Comparison of ENCODE assay signal across 13 cellular contexts in genomic region chr7:120991570-120991969, GRCh38. TPM values are rescaled to one million over a fixed set of nuclear protein-coding genes. Genes with fewer than 3 reads are reported as not detected.
DNase-seq lines count a peak whose midpoint lies in the region; ATAC-seq and TF ChIP-seq lines count a peak whose summit lies in the region.
"Had no signal": no experiment of that assay in that cellular context is flagged by ENCODE, and none has a peak within 500 bp of the region (broad histone marks: within the 10 kb centered on the region; RNA-seq: fewer than 3 reads in every experiment).

No MANE protein-coding gene starts in this region.

- DNase-seq in AG04450 (ENCODE audit: low read depth, low spot score) (no peak), MM.1S (no peak), esophagus muscularis mucosa (ENCODE audit: extremely low spot score) (no peak), psoas muscle (no peak), NOMO-1 (lab: John Stamatoyannopoulos, UW; ENCODE audit: unreplicated experiment in 2 of 2) (no peak)
- DNase-seq in stimulated activated naive B cell treated with anti-CD40 and anti-IgM and Interleukin-4, amounts not matched to agents 10 μg/mL and 1 μg/mL and 100 μg/mL, for 72 hours: no peak
- DNase-seq in stimulated activated naive CD4-positive, alpha-beta T cell treated with Interleukin-2 at 50 U/mL for 16 hours (lab: John Stamatoyannopoulos, UW): no peak
- DNase-seq in stimulated activated CD4-positive, alpha-beta T cell treated with anti-CD3 and anti-CD28 coated beads, Interleukin-2, amount 100 ng/mL, for 24 hours: no peak
- DNase-seq: NCI-H187 treated with DMSO at 0.1 percent for 48 hours, PC-9, retina had no signal

- peaks cover 40% of the 10 kb centered on the region for H3F3A ChIP-seq in MM.1S (ENCODE audit: insufficient read depth, low read length)

- no peak for ATAC-seq in psoas muscle
- no peak for ATAC-seq in stimulated activated naive B cell treated with anti-CD40 and anti-IgM and Interleukin-4, amounts not matched to agents 10 μg/mL and 1 μg/mL and 100 μg/mL, for 72 hours (replicated peaks)

- no peaks in the 10 kb centered on the region for H3K27me3 ChIP-seq in AG04450 (ENCODE audit: control insufficient read depth, insufficient read depth, low read length)
- H3K27me3 ChIP-seq in MM.1S (replicated peaks; ENCODE audit: insufficient read depth, low read length): no peaks in the 10 kb centered on the region
- no peaks in the 10 kb centered on the region for H3K27me3 ChIP-seq in esophagus muscularis mucosa
- H3K27me3 ChIP-seq in psoas muscle (ENCODE audit: insufficient read depth in 3 of 3, low read length in 2 of 3): no peaks in the 10 kb centered on the region

- CTCF ChIA-PET in AG04450 (lab: Charles Lee): interaction anchor here (2.6 to 8.9 kb wide), 4 partner anchors 9 to 115 kb away, joined by 6 to 178 read pairs (median 88); no protein-coding TSS in a partner anchor

- H3K4me2 ChIP-seq in MM.1S (ENCODE audit: low read depth, low read length): peak overlapping the region; percentile 93
- H3K4me2 ChIP-seq: PC-9 had no signal

- H3K36me3 ChIP-seq in MM.1S (replicated peaks; ENCODE audit: insufficient read depth, low read length): no peaks in the 10 kb centered on the region
- H3K36me3 ChIP-seq in esophagus muscularis mucosa: no peaks in the 10 kb centered on the region
- no peaks in the 10 kb centered on the region for H3K36me3 ChIP-seq in psoas muscle (ENCODE audit: insufficient read depth in 1 of 2, low read depth in 1 of 2)

- H3K4me1 Mint-ChIP-seq in stimulated activated naive B cell treated with anti-CD40 and anti-IgM and Interleukin-4, amounts not matched to agents 10 μg/mL and 1 μg/mL and 100 μg/mL, for 72 hours: peaks cover 29 to 41% of the 10 kb centered on the region in 2 donors

- peaks cover 19 to 21% of the 10 kb centered on the region in 2 donors for H3K27me3 Mint-ChIP-seq in stimulated activated naive B cell treated with anti-CD40 and anti-IgM and Interleukin-4, amounts not matched to agents 10 μg/mL and 1 μg/mL and 100 μg/mL, for 72 hours

- no peak overlapping the region for H3K4me3 Mint-ChIP-seq in stimulated activated naive B cell treated with anti-CD40 and anti-IgM and Interleukin-4, amounts not matched to agents 10 μg/mL and 1 μg/mL and 100 μg/mL, for 72 hours

- H2AFZ ChIP-seq in MM.1S (ENCODE audit: low read length): 0 out of 2 replicates have a peak overlapping the region, but pooled peaks have one; percentile 1
- H2AFZ ChIP-seq: PC-9 had no signal

- peaks cover 44% of the 10 kb centered on the region for H3K4me1 ChIP-seq in MM.1S (ENCODE audit: low read length)
- peaks cover 19 to 70% (median 65%) of the 10 kb centered on the region in 4 donors for H3K4me1 ChIP-seq in esophagus muscularis mucosa
- peaks cover 37% of the 10 kb centered on the region for H3K4me1 ChIP-seq in psoas muscle

- intact Hi-C loops in esophagus muscularis mucosa (cut with DNase I) (no loop called here), psoas muscle (cut with DNase I) (no loop called here)

- no peak overlapping the region for H3K27ac Mint-ChIP-seq in stimulated activated naive B cell treated with anti-CD40 and anti-IgM and Interleukin-4, amounts not matched to agents 10 μg/mL and 1 μg/mL and 100 μg/mL, for 72 hours
- H3K27ac Mint-ChIP-seq: activated T-helper 2 cell treated with anti-CD3 and anti-CD28 coated beads, Interferon-gamma antibody, Interleukin-2, Interleukin-4, amounts not matched to agents 10 μg/mL and 5 μg/mL and 100 μg/mL, durations not matched to agents 14 hours and 24 hours and 36 hours had no signal

- no peak for TF ChIP-seq POLR2A in esophagus muscularis mucosa (IDR thresholded peaks at IDR 0.05; ENCODE audit: low read depth)

- WGBS in esophagus muscularis mucosa: 7% methylated on average over 2 of the region's 2 CpGs
- 14 to 30% (median 15%) methylated on average over 2 of the region's 2 CpGs for WGBS in psoas muscle, 3 donors

- H4K20me1 ChIP-seq in MM.1S (ENCODE audit: insufficient read depth, low read length): no peaks in the 10 kb centered on the region

- TF ChIP-seq CTCF in AG04450 (IDR thresholded peaks at IDR 0.05; ENCODE audit: low read depth, low read length) (no peak), MM.1S (IDR thresholded peaks at IDR 0.05; ENCODE audit: low read length) (no peak), esophagus muscularis mucosa (IDR thresholded peaks at IDR 0.05) (no peak), psoas muscle (IDR thresholded peaks at IDR 0.05) (no peak)

- no peaks in the 10 kb centered on the region for H3K9me2 ChIP-seq in MM.1S (replicated peaks; ENCODE audit: insufficient read depth, low read length)

- H3K36me3 Mint-ChIP-seq in stimulated activated naive B cell treated with anti-CD40 and anti-IgM and Interleukin-4, amounts not matched to agents 10 μg/mL and 1 μg/mL and 100 μg/mL, for 72 hours: no peaks in the 10 kb centered on the region

- peak overlapping the region; percentile 13; the same call in 1 of the 2 replicates for H3K9ac ChIP-seq in MM.1S (ENCODE audit: low read length)

- H3K4me3 ChIP-seq in AG04450 (ENCODE audit: low read depth, low read length) (peak overlapping the region; percentile 76), MM.1S (ENCODE audit: low read length) (peak overlapping the region; percentile 64), esophagus muscularis mucosa (peak overlapping the region; percentile 56 to 63 (median 60)), psoas muscle (peak overlapping the region; percentile 75)
- H3K4me3 ChIP-seq: PC-9 had no signal

- H3K9me3 ChIP-seq in AG04450 (ENCODE audit: control insufficient read depth, insufficient read depth, low read length): no peaks in the 10 kb centered on the region
- H3K9me3 ChIP-seq in MM.1S (replicated peaks; ENCODE audit: insufficient read depth, low read length): no peaks in the 10 kb centered on the region
- no peaks in the 10 kb centered on the region for H3K9me3 ChIP-seq in esophagus muscularis mucosa
- H3K9me3 ChIP-seq in psoas muscle: no peaks in the 10 kb centered on the region

- H3K27ac ChIP-seq in AG04450 (ENCODE audit: low read depth, low read length): no peak overlapping the region
- H3K27ac ChIP-seq in MM.1S (ENCODE audit: low read length): peak overlapping the region; percentile 58; the same call in 1 of the 2 replicates
- H3K27ac ChIP-seq in esophagus muscularis mucosa (replicated peaks in 1 of 4): peak overlapping the region; percentile 85 to 87 (median 86)
- H3K27ac ChIP-seq in psoas muscle: peak overlapping the region; percentile 94
- H3K27ac ChIP-seq: PC-9 had no signal

- POLR2A ChIA-PET in AG04450 (lab: Yijun Ruan, JAX): interaction anchor here (3.6 to 5.4 kb wide), 2 partner anchors 10 to 91 kb away, joined by 15 to 62 read pairs; no protein-coding TSS in a partner anchor

- no peaks in the 10 kb centered on the region for H3K9me3 Mint-ChIP-seq in stimulated activated naive B cell treated with anti-CD40 and anti-IgM and Interleukin-4, amounts not matched to agents 10 μg/mL and 1 μg/mL and 100 μg/mL, for 72 hours
- H3K9me3 Mint-ChIP-seq: activated T-helper 2 cell treated with anti-CD3 and anti-CD28 coated beads, Interferon-gamma antibody, Interleukin-2, Interleukin-4, amounts not matched to agents 10 μg/mL and 5 μg/mL and 100 μg/mL, durations not matched to agents 14 hours and 24 hours and 36 hours had no signal

- TF ChIP-seq EP300 in esophagus muscularis mucosa (IDR thresholded peaks at IDR 0.05): no peak

- no peaks in the 10 kb centered on the region for H3K79me2 ChIP-seq in MM.1S (ENCODE audit: low read length)

RNA-seq across cellular contexts. Expression of gene CPED1, which starts 3.1 kb away (rescaled TPM):
- 47.6 and 52.0 TPM in 2 replicates for polyA plus RNA-seq in AG04450 (2011; rRNA removed)
- polyA minus RNA-seq in AG04450 (2011; rRNA and poly(A)+ RNA removed): 87.6 and 120 TPM in 2 replicates
- total RNA-seq in esophagus muscularis mucosa: 10 to 100 TPM; 28.1 to 81.8 (median 32.0) TPM
- total RNA-seq in psoas muscle: 10 to 100 TPM; 12.0 to 39.2 (median 23.1) TPM
- 10 to 100 TPM in 1 of 3 donors, 1 to 10 TPM in 1, under 1 TPM in 1; 0.90 to 11.7 (median 4.9) TPM for polyA plus RNA-seq in psoas muscle
- total RNA-seq: activated T-helper 2 cell treated with anti-CD3 and anti-CD28 coated beads, Interferon-gamma antibody, Interleukin-2, Interleukin-4, amounts not matched to agents 10 μg/mL and 5 μg/mL and 100 μg/mL, durations not matched to agents 14 hours and 24 hours and 36 hours; HT-29 had no signal

RNA-seq across cellular contexts. Expression of gene ING3, which starts 41.0 kb away (rescaled TPM):
- polyA plus RNA-seq in AG04450 (2011; rRNA removed): 9.8 and 14.5 TPM in 2 replicates
- 6.3 and 10.1 TPM in 2 replicates for polyA minus RNA-seq in AG04450 (2011; rRNA and poly(A)+ RNA removed)
- 10 to 100 TPM; 12.6 to 19.4 (median 14.9) TPM for total RNA-seq in esophagus muscularis mucosa
- 10 to 100 TPM in 1 of 4 donors, 1 to 10 TPM in 3; 7.1 to 10.1 (median 9.6) TPM for total RNA-seq in psoas muscle
- polyA plus RNA-seq in psoas muscle: 1 to 10 TPM; 5.5 to 8.3 (median 6.2) TPM
